In the genomic region with DNA sequence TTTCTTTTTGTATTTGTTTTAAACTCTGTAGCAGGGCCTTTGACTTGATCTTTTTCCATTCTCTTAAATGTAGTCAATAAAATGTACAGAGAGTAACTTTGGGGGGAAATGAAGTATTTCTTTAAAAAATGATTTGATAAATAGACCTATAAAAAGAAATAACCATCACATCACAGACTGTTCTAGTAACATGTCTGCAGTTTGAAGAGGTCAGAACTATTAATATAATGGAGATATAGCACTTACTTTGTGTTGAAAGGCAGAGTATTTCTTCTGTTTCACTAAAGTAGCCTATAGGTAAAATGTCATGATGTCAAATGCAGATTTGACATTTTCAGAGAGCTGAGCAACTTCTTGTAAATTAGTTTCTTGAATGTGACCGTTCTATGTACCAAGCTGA, we compare ENCODE assay signal across 1 cellular context.
TF ChIP-seq lines count a peak whose summit lies in the region.

No MANE protein-coding gene starts in this region.

TF ChIP-seq in endothelial cell of umbilical vein, 7 proteins besides CTCF, POLR2A, EP300 and RAD21:
- peak; percentile 11 for TF ChIP-seq FOS (IDR thresholded peaks at IDR 0.05; ENCODE audit: borderline replicate concordance, insufficient read depth, low read length)
- TF ChIP-seq, protein P1, sequence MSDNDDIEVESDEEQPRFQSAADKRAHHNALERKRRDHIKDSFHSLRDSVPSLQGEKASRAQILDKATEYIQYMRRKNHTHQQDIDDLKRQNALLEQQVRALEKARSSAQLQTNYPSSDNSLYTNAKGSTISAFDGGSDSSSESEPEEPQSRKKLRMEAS (IDR thresholded peaks at IDR 0.05; ENCODE audit: insufficient read depth, insufficient read length): no peak
- TF ChIP-seq JUN (IDR thresholded peaks at IDR 0.05; ENCODE audit: borderline replicate concordance, insufficient read depth, insufficient read length, low read depth): no peak
